Comparison of ENCODE assay signal across 8 cellular contexts in the genomic region with DNA sequence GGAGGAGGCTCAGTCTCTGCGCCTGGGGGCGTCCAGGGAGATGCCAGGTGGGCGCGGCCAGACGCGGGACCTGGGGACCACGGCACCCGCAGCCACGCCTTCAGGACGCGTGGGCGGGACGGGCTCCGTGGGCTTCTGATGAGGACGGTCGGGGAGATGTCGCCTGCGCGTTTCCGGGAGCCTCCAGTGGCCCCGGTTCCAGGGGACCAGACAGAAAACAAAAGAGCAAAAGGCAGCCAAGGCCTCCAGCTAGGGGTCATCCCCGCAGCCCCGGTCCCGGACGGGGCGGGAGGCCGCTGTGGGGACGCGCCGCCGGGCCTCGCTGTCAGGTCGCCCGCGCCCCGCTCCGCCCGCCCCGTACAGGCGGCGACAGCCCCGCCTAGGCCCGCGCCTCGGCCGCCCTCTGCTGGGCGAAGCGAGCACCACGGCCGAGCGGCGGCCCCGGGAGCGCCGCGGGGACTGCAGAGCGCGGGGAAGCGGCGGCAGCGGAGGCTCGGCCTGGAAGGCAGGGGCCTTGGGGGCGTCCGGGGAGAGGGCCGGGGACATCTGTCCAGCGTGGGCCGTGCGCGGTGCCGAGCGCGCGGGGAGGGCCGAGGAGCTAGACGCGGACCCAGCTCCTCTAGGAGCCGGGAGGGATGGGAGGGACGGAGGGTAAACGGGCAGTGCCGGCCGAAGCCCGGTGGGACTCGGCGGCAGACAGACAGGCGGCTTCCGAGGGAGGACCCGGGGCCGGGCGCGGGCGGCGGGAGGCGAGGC. TPM values are rescaled to one million over a fixed set of nuclear protein-coding genes. Genes with fewer than 3 reads are reported as not detected.
DNase-seq lines count a peak whose midpoint lies in the region; ATAC-seq, FAIRE-seq and TF ChIP-seq lines count a peak whose summit lies in the region.

No MANE protein-coding gene starts in this region.

- H3K9me3 ChIP-seq in astrocyte (ENCODE audit: insufficient read depth, low read depth, low read length), result peaks cover 4% of the 10 kb centered on the region

- peak; percentile 97 for TF ChIP-seq CTCF in GM13977 (IDR thresholded peaks at IDR 0.05; ENCODE audit: extremely low read depth, insufficient read depth, missing control alignments)
- TF ChIP-seq CTCF in astrocyte (IDR thresholded peaks at IDR 0.05; ENCODE audit: insufficient read depth, low read depth, low read length), result peak; percentile 17

- peak overlapping the region; percentile 73 for H3K4me3 ChIP-seq in astrocyte (ENCODE audit: insufficient read depth, low read depth, low read length)

- H3K36me3 Mint-ChIP-seq in astrocyte (ENCODE audit: low read depth, unreplicated experiment), result no peaks in the 10 kb centered on the region

- no peaks in the 10 kb centered on the region for H3K9me3 Mint-ChIP-seq in astrocyte (ENCODE audit: unreplicated experiment)

- H3K27me3 Mint-ChIP-seq in astrocyte (ENCODE audit: low read depth, unreplicated experiment), result peaks cover 11% of the 10 kb centered on the region

- intact Hi-C loops in sciatic nerve (cut with DNase I), result no loop called here

- peak overlapping the region; percentile 97 for H3K4me2 ChIP-seq in astrocyte (ENCODE audit: low read length)

- ATAC-seq in HG02678 (IDR thresholded peaks at IDR 0.05; ENCODE audit: unreplicated experiment) (peak; percentile 92), sciatic nerve (peak; percentile 87)

- H4K20me1 ChIP-seq in astrocyte (ENCODE audit: insufficient read depth, low read length), result no peaks in the 10 kb centered on the region

- peak overlapping the region; percentile 67 for H3K27ac ChIP-seq in astrocyte (ENCODE audit: low read depth, low read length)

- H3K4me1 Mint-ChIP-seq in astrocyte (ENCODE audit: low read depth, unreplicated experiment), result peaks cover 1% of the 10 kb centered on the region

- FAIRE-seq in astrocyte (lab: Jason Lieb, UNC), result no peak

- no peaks in the 10 kb centered on the region for H3K27me3 ChIP-seq in astrocyte (ENCODE audit: insufficient read depth, low read length)

- peak overlapping the region; percentile 86 for H3K9ac ChIP-seq in astrocyte (ENCODE audit: low read length)

- H3K4me3 Mint-ChIP-seq in astrocyte (ENCODE audit: unreplicated experiment), result peak overlapping the region; percentile 67

- H3K79me2 ChIP-seq in astrocyte (ENCODE audit: insufficient read depth, low read length), result no peaks in the 10 kb centered on the region

- DNase-seq in GM13977 (ENCODE audit: low spot score) (peak; percentile 97), NCI-H1092 treated with DMSO at 0.1 percent for 48 hours (lab: John Stamatoyannopoulos, UW) (peak; percentile 70), T-helper 22 cell (ENCODE audit: low read depth) (peak; percentile 77), astrocyte (ENCODE audit: low read depth) (peak; percentile 36), hippocampal formation (lab: John Stamatoyannopoulos, UW) (peak; percentile 50 to 58), sciatic nerve (ENCODE audit: low spot score) (peak; percentile 79), OCI-M2 (lab: John Stamatoyannopoulos, UW; ENCODE audit: unreplicated experiment) (no peak)

- in situ Hi-C loops in GM13977 (cut with MboI; ENCODE audit: low pct_unique_long_range_greater_than_20kb, low sequenced_read_pairs, unreplicated experiment), result no loop called here

- peak overlapping the region; percentile 98 for H2AFZ ChIP-seq in astrocyte (ENCODE audit: low read depth, low read length)

- peaks cover 6% of the 10 kb centered on the region for H3K4me1 ChIP-seq in astrocyte (ENCODE audit: insufficient read depth, low read length)

- no peak overlapping the region for H3K27ac Mint-ChIP-seq in astrocyte (ENCODE audit: unreplicated experiment)

- H3K36me3 ChIP-seq in astrocyte (ENCODE audit: insufficient read depth, low read length), result no peaks in the 10 kb centered on the region

RNA-seq across cellular contexts. Expression of a gene that starts 48.7 kb away (rescaled TPM):
- total RNA-seq in astrocyte, result 9.0 and 9.7 TPM in 2 replicates
- total RNA-seq in sciatic nerve, result 13.2 TPM
